8 cellular contexts compared by ENCODE assay signal in the genomic region with DNA sequence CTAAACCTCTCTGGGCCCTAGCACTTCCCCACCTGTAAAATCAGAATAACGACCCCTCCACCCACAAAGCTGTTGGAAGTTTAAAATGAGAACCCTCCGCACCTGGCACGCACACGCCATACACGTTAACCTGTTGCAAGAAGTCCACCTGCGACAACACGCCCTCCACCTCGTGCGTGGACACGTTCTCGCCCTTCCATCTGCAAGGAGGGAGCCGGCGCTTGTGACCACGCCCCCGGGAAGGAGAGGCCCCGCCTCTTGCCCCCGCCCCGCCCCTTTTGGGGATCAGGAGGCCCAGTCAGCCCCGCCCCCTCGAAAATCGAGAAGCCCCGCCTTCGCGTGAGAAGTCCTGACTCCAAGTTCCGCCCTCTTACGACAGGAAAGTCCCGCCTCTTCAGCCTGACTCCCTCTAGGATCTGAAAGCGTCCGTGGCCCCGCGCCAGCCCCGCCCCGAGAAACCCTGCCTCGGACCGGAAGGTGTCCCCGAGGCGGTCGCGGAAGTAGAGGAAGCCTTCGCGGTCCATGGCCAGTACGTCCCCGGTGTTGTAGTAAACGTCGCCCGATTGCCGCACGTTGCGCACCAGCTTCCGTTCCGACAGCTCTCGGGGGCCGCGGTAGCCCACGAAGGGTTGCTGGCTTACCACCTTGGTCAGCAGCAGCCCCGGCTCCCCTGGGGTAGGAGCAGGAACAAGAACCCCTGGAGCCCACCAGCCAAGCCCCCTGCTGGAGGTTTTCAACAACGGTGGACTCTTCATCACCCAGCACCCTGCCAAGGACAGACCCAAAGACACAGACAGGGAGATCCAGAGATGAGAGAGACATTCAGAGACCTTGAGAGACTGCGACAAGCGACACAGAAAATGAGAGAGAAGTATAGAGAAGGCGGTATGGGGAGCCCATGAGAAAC. TPM values are rescaled to one million over a fixed set of nuclear protein-coding genes. Genes with fewer than 3 reads are reported as not detected.
A peak's percentile ranks its signal among the peaks of the same experiment; 100 is the strongest.
DNase-seq lines count a peak whose midpoint lies in the region; ATAC-seq and TF ChIP-seq lines count a peak whose summit lies in the region.

No MANE protein-coding gene starts in this region.

- ATAC-seq in GM21381 (IDR thresholded peaks at IDR 0.05; ENCODE audit: unreplicated experiment), result peak; percentile 89

- H3K27me3 Mint-ChIP-seq in endothelial cell (ENCODE audit: unreplicated experiment), result peaks cover 13% of the 10 kb centered on the region
- H3K27me3 Mint-ChIP-seq in mesothelial cell of epicardium (ENCODE audit: low read depth), result no peaks in the 10 kb centered on the region

- no peaks in the 10 kb centered on the region for H3K36me3 Mint-ChIP-seq in endothelial cell (ENCODE audit: low read depth, unreplicated experiment)
- H3K36me3 Mint-ChIP-seq in mesothelial cell of epicardium, result no peaks in the 10 kb centered on the region

- TF ChIP-seq CTCF in endothelial cell (IDR thresholded peaks at IDR 0.05; ENCODE audit: unreplicated experiment) (peak; percentile 58), mesothelial cell of epicardium (IDR thresholded peaks at IDR 0.05; ENCODE audit: unreplicated experiment) (peak; percentile 68)

- H3K4me3 Mint-ChIP-seq in endothelial cell (ENCODE audit: unreplicated experiment), result peak overlapping the region; percentile 77
- peak overlapping the region; percentile 86 for H3K4me3 Mint-ChIP-seq in mesothelial cell of epicardium

- H3K9me3 Mint-ChIP-seq in endothelial cell (ENCODE audit: unreplicated experiment) (no peaks in the 10 kb centered on the region), mesothelial cell of epicardium (peaks cover 6% of the 10 kb centered on the region)

- H3K4me1 Mint-ChIP-seq in endothelial cell (ENCODE audit: unreplicated experiment) (peaks cover 7% of the 10 kb centered on the region), mesothelial cell of epicardium (peaks cover 18% of the 10 kb centered on the region)

- DNase-seq in D341Med (ENCODE audit: low spot score), result peak; percentile 97
- peak; percentile 93 to 100 (median 100) for DNase-seq in HUDEP-2 (lab: John Stamatoyannopoulos, UW; ENCODE audit: unreplicated experiment in 76 of 76)
- DNase-seq in NOMO-1 treated with dmso at 0.1 percent for 144 hours (lab: John Stamatoyannopoulos, UW; ENCODE audit: unreplicated experiment), result peak; percentile 96
- peak; percentile 95 for DNase-seq in activated CD8-positive, alpha-beta memory T cell treated with anti-CD3 and anti-CD28 coated beads, Interleukin-2, amount 50 U/mL, for 4 hours
- peak; percentile 99 for DNase-seq in endothelial cell (ENCODE audit: low spot score)
- DNase-seq in mesothelial cell of epicardium (ENCODE audit: low spot score in 2 of 2, unreplicated experiment in 2 of 2), result peak; percentile 99
- DNase-seq in stimulated activated CD8-positive, alpha-beta memory T cell treated with anti-CD3 and anti-CD28 coated beads, Interleukin-15, amount 100 ng/mL, for 4 hours (ENCODE audit: low read depth in 2 of 2), result peak; percentile 90 to 95

- H3K27ac Mint-ChIP-seq in endothelial cell (ENCODE audit: unreplicated experiment) (peak overlapping the region; percentile 49), mesothelial cell of epicardium (peak overlapping the region; percentile 92)

RNA-seq across cellular contexts. Expression of gene SLC27A5, which starts 12.5 kb away (rescaled TPM):
- 4.7 TPM for total RNA-seq in endothelial cell (ENCODE audit: unreplicated experiment)
- 12.5 to 14.2 TPM (median 14.2 TPM) in 3 replicates for total RNA-seq in mesothelial cell of epicardium

RNA-seq across cellular contexts. Expression of gene ZBTB45, which starts 20.3 kb away (rescaled TPM):
- total RNA-seq in endothelial cell (ENCODE audit: unreplicated experiment), result 22.2 TPM
- total RNA-seq in mesothelial cell of epicardium, result 24.4 to 27.1 TPM (median 24.9 TPM) in 3 replicates

RNA-seq across cellular contexts. Expression of gene ZNF446, which starts 23.1 kb away (rescaled TPM):
- total RNA-seq in endothelial cell (ENCODE audit: unreplicated experiment) (9.9 TPM), mesothelial cell of epicardium (17.3 to 18.0 TPM (median 17.4 TPM) in 3 replicates)

RNA-seq across cellular contexts. Expression of gene ZNF324, which starts 32.4 kb away (rescaled TPM):
- total RNA-seq in endothelial cell (ENCODE audit: unreplicated experiment) (10.5 TPM), mesothelial cell of epicardium (12.1 to 13.4 TPM (median 12.6 TPM) in 3 replicates)

RNA-seq across cellular contexts. Expression of gene TRIM28, which starts 44.6 kb away (rescaled TPM):
- 457 TPM for total RNA-seq in endothelial cell (ENCODE audit: unreplicated experiment)
- 577 to 599 TPM (median 579 TPM) in 3 replicates for total RNA-seq in mesothelial cell of epicardium

Comparison
In these comparisons a context has a peak if more than half of its experiments do, and no peak if none do; other contexts are left out.
1. Peak in every context shown above with its lines: DNase-seq and ATAC-seq.